ENCODE assay signal across 30 cellular contexts in the genomic region with DNA sequence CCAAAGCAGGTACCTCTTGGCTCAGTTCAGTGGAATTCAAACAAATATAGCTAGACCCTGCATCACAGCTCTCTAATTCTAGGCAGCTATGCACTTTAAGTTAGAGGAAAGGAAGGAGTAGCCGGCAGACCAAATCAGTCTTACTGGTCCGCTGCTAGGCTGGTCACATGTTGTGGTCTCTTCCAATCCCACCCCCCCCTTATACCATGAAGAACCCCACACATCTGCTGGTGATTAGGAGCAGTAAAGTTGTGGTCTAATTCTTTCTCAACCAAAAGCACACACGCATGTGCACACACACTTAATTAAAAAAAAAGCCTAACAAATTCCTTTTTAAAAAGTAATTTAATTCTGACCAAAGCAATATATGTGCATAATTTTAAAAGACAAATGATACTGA. TPM values are rescaled to one million over a fixed set of nuclear protein-coding genes. Genes with fewer than 3 reads are reported as not detected.
"Had no signal": no experiment of that assay in that cellular context is flagged by ENCODE, and none has a peak within 500 bp of the region (broad histone marks: within the 10 kb centered on the region; RNA-seq: fewer than 3 reads in every experiment).

No MANE protein-coding gene starts in this region.

- H3K4me3 ChIP-seq: MG63, PC-9 had no signal

- H3K27ac ChIP-seq: brain microvascular endothelial cell, PC-9, WERI-Rb-1 had no signal

- DNase-seq: activated CD4-positive, alpha-beta memory T cell treated with anti-CD3 and anti-CD28 coated beads, Interleukin-2, amount 10 ng/mL, durations not matched to agents 7 days and 5 days; activated CD4-positive, alpha-beta T cell treated with anti-CD3 and anti-CD28 coated beads for 1 hour; activated CD4-positive, alpha-beta T cell treated with anti-CD3 and anti-CD28 coated beads for 48 hours; activated CD4-positive, CD25-positive, alpha-beta regulatory T cell; activated CD8-positive, alpha-beta memory T cell treated with anti-CD3 and anti-CD28 coated beads for 24 hours; activated CD8-positive, alpha-beta memory T cell treated with anti-CD3 and anti-CD28 coated beads, Interleukin-2, amount 10 ng/mL, durations not matched to agents 7 days and 5 days; activated CD8-positive, alpha-beta memory T cell treated with anti-CD3 and anti-CD28 coated beads, Interleukin-2, amount 50 U/mL, for 48 hours; activated effector memory CD4-positive, alpha-beta T cell treated with Interleukin-2 at 50 U/mL for 16 hours; activated naive CD4-positive, alpha-beta T cell treated with anti-CD3 and anti-CD28 coated beads, Interleukin-2, amount 50 U/mL, for 16 hours; activated naive CD8-positive, alpha-beta T cell treated with anti-CD3 and anti-CD28 coated beads for 36 hours; activated T-cell treated with anti-CD3 and anti-CD28 coated beads, Interleukin-2, amount 50 U/mL, for 48 hours; amniotic stem cell; aorta; brain microvascular endothelial cell; central memory CD4-positive, alpha-beta T cell; Kasumi-1; MG63; NCI-H1092; NCI-H1436 treated with DMSO at 0.1 percent for 48 hours; NCI-H1694 treated with DMSO at 0.1 percent for 48 hours; NCI-H2029; NCI-H345; NCI-H524 treated with DMSO at 0.1 percent for 48 hours; PC-9; Right ventricle myocardium superior; T1000; WERI-Rb-1 had no signal

- H3K27me3 ChIP-seq: brain microvascular endothelial cell, MG63 had no signal

- ATAC-seq: activated CD8-positive, alpha-beta memory T cell treated with anti-CD3 and anti-CD28 coated beads, Interleukin-2, amount 10 ng/mL, durations not matched to agents 7 days and 5 days had no signal

- H3K36me3 ChIP-seq: brain microvascular endothelial cell, MG63, WERI-Rb-1 had no signal

RNA-seq across cellular contexts. Expression of a gene that starts 16.7 kb away (rescaled TPM):
- total RNA-seq: activated CD4-positive, alpha-beta memory T cell treated with anti-CD3 and anti-CD28 coated beads, Interleukin-2, amount 10 ng/mL, durations not matched to agents 7 days and 5 days; activated CD8-positive, alpha-beta memory T cell treated with anti-CD3 and anti-CD28 coated beads, Interleukin-2, amount 10 ng/mL, durations not matched to agents 7 days and 5 days; activated naive CD8-positive, alpha-beta T cell treated with anti-CD3 and anti-CD28 coated beads for 36 hours; OCI-LY7; Right ventricle myocardium superior; T-helper 1 cell treated with Interleukin-12 subunit alpha and Interleukin-12 subunit beta and Interleukin-4 antibody, amounts not matched to agents 30 ng/mL and 1 ng/mL, for 36 hours; T-helper 2 cell treated with Interferon-gamma antibody and Interleukin-4, amounts not matched to agents 100 ng/mL and 5 ng/mL, for 36 hours had no signal
